1 cellular context compared by ENCODE assay signal in genomic region chr10:102644066-102644645, GRCh38.
TF ChIP-seq lines count a peak whose summit lies in the region.

TSS of gene TRIM8 (plus strand) at chr10:102644479. CDS start at chr10:102644618, 139 bp downstream.

TF ChIP-seq in K562, 482 proteins besides CTCF, POLR2A, EP300 and RAD21 (continued from another document and continues in another):
- no peak for TF ChIP-seq MLX (CRISPR knock-in tag; conservative IDR thresholded peaks at IDR 0.05)
- TF ChIP-seq MIER1 (IDR thresholded peaks at IDR 0.05; ENCODE audit: low read depth), result no peak
- TF ChIP-seq PATZ1 (CRISPR knock-in tag; IDR thresholded peaks at IDR 0.05; ENCODE audit: borderline replicate concordance), result no peak
- no peak for TF ChIP-seq ZNF23 (CRISPR knock-in tag; IDR thresholded peaks at IDR 0.05)
- 0 out of 2 replicates have a peak, but pooled peaks have one; percentile 5 for TF ChIP-seq ZNF589 (CRISPR knock-in tag; IDR thresholded peaks at IDR 0.05; ENCODE audit: low read depth)
- no peak for TF ChIP-seq ZNF512 (tag; IDR thresholded peaks at IDR 0.05)
- TF ChIP-seq CHCHD3 (CRISPR knock-in tag; IDR thresholded peaks at IDR 0.05), result no peak
- TF ChIP-seq CREM (IDR thresholded peaks at IDR 0.05; ENCODE audit: low read depth), result 0 out of 2 replicates have a peak, but pooled peaks have one; percentile 5
- TF ChIP-seq ZNF586 (CRISPR knock-in tag; conservative IDR thresholded peaks at IDR 0.05), result no peak
- TF ChIP-seq ZKSCAN8 (CRISPR knock-in tag; IDR thresholded peaks at IDR 0.05), result no peak
- TF ChIP-seq ZNF384 (IDR thresholded peaks at IDR 0.05; ENCODE audit: low read depth, low read length), result no peak
- peak; percentile 16 for TF ChIP-seq HMGN3 (IDR thresholded peaks at IDR 0.05; ENCODE audit: borderline replicate concordance, extremely low read depth, insufficient read length, low read depth, low read length)
- TF ChIP-seq RAD51 (IDR thresholded peaks at IDR 0.05; ENCODE audit: borderline replicate concordance, low read depth), result no peak
- TF ChIP-seq ZNF668 (CRISPR knock-in tag; IDR thresholded peaks at IDR 0.05), result no peak
- TF ChIP-seq GATA2 (CRISPR knock-in tag; IDR thresholded peaks at IDR 0.05), result no peak
- TF ChIP-seq ARID2 (IDR thresholded peaks at IDR 0.05), result no peak
- no peak for TF ChIP-seq EGR1 (conservative IDR thresholded peaks at IDR 0.05)
- no peak for TF ChIP-seq ZBTB5 (IDR thresholded peaks at IDR 0.05)
- TF ChIP-seq TAF7 (tag; IDR thresholded peaks at IDR 0.05), result no peak
- no peak for TF ChIP-seq DEAF1 (CRISPR knock-in tag; IDR thresholded peaks at IDR 0.05)
- no peak for TF ChIP-seq POLR3A (IDR thresholded peaks at IDR 0.05; ENCODE audit: borderline replicate concordance, extremely low read depth, insufficient read depth, insufficient read length)
- no peak for TF ChIP-seq RHOXF2B (CRISPR knock-in tag; conservative IDR thresholded peaks at IDR 0.05)
- TF ChIP-seq KLF16 (IDR thresholded peaks at IDR 0.05), result no peak
- TF ChIP-seq MBD1 (CRISPR knock-in tag; IDR thresholded peaks at IDR 0.05), result no peak
- TF ChIP-seq ZBTB1 (CRISPR knock-in tag; IDR thresholded peaks at IDR 0.05; ENCODE audit: borderline replicate concordance, low read depth), result no peak
- no peak for TF ChIP-seq ZNF57 (CRISPR knock-in tag; IDR thresholded peaks at IDR 0.05)
- TF ChIP-seq TFAM (CRISPR knock-in tag; conservative IDR thresholded peaks at IDR 0.05), result no peak
- TF ChIP-seq SLC30A9 (CRISPR knock-in tag; IDR thresholded peaks at IDR 0.05), result no peak
- no peak for TF ChIP-seq RNF219 (CRISPR knock-in tag; IDR thresholded peaks at IDR 0.05)
- no peak for TF ChIP-seq ARID1B (IDR thresholded peaks at IDR 0.05)
- TF ChIP-seq CBX8 (IDR thresholded peaks at IDR 0.05; ENCODE audit: borderline replicate concordance, extremely low read depth, low read depth, low read length, poor library complexity, severe bottlenecking), result no peak
- no peak for TF ChIP-seq HDAC1 (IDR thresholded peaks at IDR 0.05)
- TF ChIP-seq DPF2 (IDR thresholded peaks at IDR 0.05), result no peak
- TF ChIP-seq UBTF (IDR thresholded peaks at IDR 0.05; ENCODE audit: borderline replicate concordance in 1 of 2, low read depth in 2 of 2, low read length in 2 of 2), result peak; percentile 48 to 81; a peak in 3 of 4 replicates
- no peak for TF ChIP-seq POLR2AphosphoS2 (IDR thresholded peaks at IDR 0.05; ENCODE audit: low read length)
- no peak for TF ChIP-seq GTF2B (IDR thresholded peaks at IDR 0.05; ENCODE audit: extremely low read depth, insufficient read length)
- peak; percentile 78 for TF ChIP-seq HNRNPLL (IDR thresholded peaks at IDR 0.05; ENCODE audit: low read depth, low read length, poor library complexity, severe bottlenecking)
- no peak for TF ChIP-seq ZNF699 (CRISPR knock-in tag; IDR thresholded peaks at IDR 0.05; ENCODE audit: insufficient replicate concordance)
- no peak for TF ChIP-seq LARP7 (IDR thresholded peaks at IDR 0.05)
- TF ChIP-seq RNF2 (IDR thresholded peaks at IDR 0.05), result no peak
- TF ChIP-seq GMEB1 (CRISPR knock-in tag; IDR thresholded peaks at IDR 0.05), result 0 out of 2 replicates have a peak, but pooled peaks have one; percentile 36
- TF ChIP-seq KAT7 (CRISPR knock-in tag; IDR thresholded peaks at IDR 0.05; ENCODE audit: borderline replicate concordance), result no peak
- peak; percentile 52 for TF ChIP-seq FIP1L1 (IDR thresholded peaks at IDR 0.05; ENCODE audit: low read depth, low read length, poor library complexity, severe bottlenecking)
- TF ChIP-seq POLR2B (IDR thresholded peaks at IDR 0.05; ENCODE audit: low read depth, partially characterized antibody), result no peak
- no peak for TF ChIP-seq PHB2 (IDR thresholded peaks at IDR 0.05; ENCODE audit: low read depth)
